In the genomic region with DNA sequence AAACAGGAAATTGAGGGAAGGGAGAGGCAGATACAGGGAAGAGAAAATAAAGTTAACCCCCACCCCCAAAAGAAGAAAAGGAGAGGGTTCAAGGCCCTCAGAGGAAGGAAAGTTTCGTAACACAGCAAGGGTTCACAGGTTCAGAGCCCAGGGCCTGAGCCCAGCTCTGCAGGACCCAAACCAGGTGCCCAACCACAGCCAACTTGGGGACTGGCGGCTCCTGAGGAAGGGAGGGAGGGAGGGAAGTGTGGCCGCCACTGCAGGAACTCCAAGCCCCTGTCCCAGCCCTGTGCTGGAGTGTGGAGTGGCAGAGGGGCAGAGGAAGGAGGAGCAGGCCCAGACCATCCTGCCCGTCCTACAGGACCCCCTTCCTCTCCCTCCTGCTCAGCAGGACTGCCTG, we compare ENCODE assay signal across 15 cellular contexts. TPM values are rescaled to one million over a fixed set of nuclear protein-coding genes. Genes with fewer than 3 reads are reported as not detected.
"Had no signal": no experiment of that assay in that cellular context is flagged by ENCODE, and none has a peak within 500 bp of the region (broad histone marks: within the 10 kb centered on the region; RNA-seq: fewer than 3 reads in every experiment).

No MANE protein-coding gene starts in this region.

- H3K36me3 Mint-ChIP-seq: naive thymus-derived CD8-positive, alpha-beta T cell; stimulated activated effector memory CD8-positive, alpha-beta T cell treated with anti-CD3 and anti-CD28 coated beads, Interleukin-12 subunit alpha, Interleukin-12 subunit beta, amount 100 ng/mL, for 72 hours had no signal

- H3K4me3 Mint-ChIP-seq: activated naive CD4-positive, alpha-beta T cell treated with anti-CD3 and anti-CD28 coated beads for 36 hours; activated T-helper 1 cell treated with anti-CD3 and anti-CD28 coated beads, Interleukin-12 subunit alpha, Interleukin-12 subunit beta, Interleukin-2, Interleukin-4 antibody, amounts not matched to agents 30 ng/mL and 10 ng/mL and 1 ng/mL, durations not matched to agents 14 hours and 24 hours and 36 hours; naive thymus-derived CD8-positive, alpha-beta T cell; stimulated activated effector memory CD8-positive, alpha-beta T cell treated with anti-CD3 and anti-CD28 coated beads, Interleukin-12 subunit alpha, Interleukin-12 subunit beta, amount 100 ng/mL, for 72 hours; T-helper 17 cell had no signal

- H3K27me3 ChIP-seq: gastrocnemius medialis had no signal

- ATAC-seq: activated CD4-positive, CD25-positive, alpha-beta regulatory T cell treated with anti-CD3 and anti-CD28 coated beads, Interleukin-2, amount 50 U/mL, for 24 hours; gastrocnemius medialis; naive thymus-derived CD8-positive, alpha-beta T cell; stimulated activated effector memory CD8-positive, alpha-beta T cell treated with anti-CD3 and anti-CD28 coated beads, Interleukin-12 subunit alpha, Interleukin-12 subunit beta, amount 100 ng/mL, for 72 hours; T-helper 17 cell had no signal

- H3K4me3 ChIP-seq: gastrocnemius medialis, left ventricle myocardium inferior had no signal

- H3K27ac Mint-ChIP-seq: activated naive CD4-positive, alpha-beta T cell treated with anti-CD3 and anti-CD28 coated beads for 36 hours; activated T-helper 1 cell treated with anti-CD3 and anti-CD28 coated beads, Interleukin-12 subunit alpha, Interleukin-12 subunit beta, Interleukin-2, Interleukin-4 antibody, amounts not matched to agents 30 ng/mL and 10 ng/mL and 1 ng/mL, durations not matched to agents 14 hours and 24 hours and 36 hours; naive thymus-derived CD8-positive, alpha-beta T cell; stimulated activated effector memory CD8-positive, alpha-beta T cell treated with anti-CD3 and anti-CD28 coated beads, Interleukin-12 subunit alpha, Interleukin-12 subunit beta, amount 100 ng/mL, for 72 hours; T-helper 17 cell had no signal

- H3K4me1 Mint-ChIP-seq: stimulated activated effector memory CD8-positive, alpha-beta T cell treated with anti-CD3 and anti-CD28 coated beads, Interleukin-12 subunit alpha, Interleukin-12 subunit beta, amount 100 ng/mL, for 72 hours had no signal

- DNase-seq: activated CD4-positive, alpha-beta T cell treated with anti-CD3 and anti-CD28 coated beads, Interleukin-2, amount 50 U/mL, for 1 hour; activated naive CD4-positive, alpha-beta T cell treated with anti-CD3 and anti-CD28 coated beads for 36 hours; erythroblast; gastrocnemius medialis; left ventricle myocardium inferior; naive thymus-derived CD8-positive, alpha-beta T cell; nucleus accumbens; posterior cingulate gyrus; retina; stimulated activated CD4-positive, alpha-beta T cell treated with anti-CD3 and anti-CD28 coated beads, Interleukin-12 subunit alpha, Interleukin-12 subunit beta, amount 100 ng/mL, for 4 hours; stimulated activated CD4-positive, alpha-beta T cell treated with anti-CD3 and anti-CD28 coated beads, Interleukin-2, amount 100 ng/mL, for 24 hours; T-helper 17 cell had no signal

- H3K9me3 Mint-ChIP-seq: activated naive CD4-positive, alpha-beta T cell treated with anti-CD3 and anti-CD28 coated beads for 36 hours; activated T-helper 1 cell treated with anti-CD3 and anti-CD28 coated beads, Interleukin-12 subunit alpha, Interleukin-12 subunit beta, Interleukin-2, Interleukin-4 antibody, amounts not matched to agents 30 ng/mL and 10 ng/mL and 1 ng/mL, durations not matched to agents 14 hours and 24 hours and 36 hours; naive thymus-derived CD8-positive, alpha-beta T cell; stimulated activated effector memory CD8-positive, alpha-beta T cell treated with anti-CD3 and anti-CD28 coated beads, Interleukin-12 subunit alpha, Interleukin-12 subunit beta, amount 100 ng/mL, for 72 hours had no signal

- H3K36me3 ChIP-seq: gastrocnemius medialis, left ventricle myocardium inferior had no signal

- H3K4me1 ChIP-seq: gastrocnemius medialis, left ventricle myocardium inferior had no signal

- H3K27ac ChIP-seq: gastrocnemius medialis, left ventricle myocardium inferior had no signal

RNA-seq across cellular contexts. Expression of gene ELFN2, which starts 59.2 kb away (rescaled TPM):
- total RNA-seq: left ventricle myocardium inferior had no signal
- polyA plus RNA-seq: naive thymus-derived CD8-positive, alpha-beta T cell had no signal
